In genomic region chr1:172778461-172779455, GRCh38 we compare ENCODE assay signal across 8 cellular contexts.
DNase-seq lines count a peak whose midpoint lies in the region; ATAC-seq, FAIRE-seq and TF ChIP-seq lines count a peak whose summit lies in the region.

No MANE protein-coding gene starts in this region.

- POLR2A ChIA-PET in GM12878 (lab: Charles Lee): interaction anchor here (1.0 kb wide), 1 partner anchor 40 kb away, joined by 5 read pairs; no protein-coding TSS in a partner anchor

- 28% methylated on average over 7 of the region's 7 CpGs for WGBS in GM12878 (ENCODE audit: insufficient coverage, insufficient replicate concordance, low lambda C conversion rate, missing lambda C conversion rate)

- H3K9me3 ChIP-seq in GM12878 (replicated peaks; ENCODE audit: control insufficient read depth, insufficient read depth, low read length): peaks cover 5% of the 10 kb centered on the region; the same call in 2 of the 3 replicates
- H3K9me3 ChIP-seq in upper lobe of right lung: no peaks in the 10 kb centered on the region

- no peak overlapping the region for H2AFZ ChIP-seq in GM12878 (ENCODE audit: control insufficient read depth, low read depth, low read length)

- H3K4me1 ChIP-seq in GM12878 (ENCODE audit: control insufficient read depth, insufficient read depth, low read length) (peaks cover 30% of the 10 kb centered on the region), upper lobe of right lung (no peaks in the 10 kb centered on the region)

- peak overlapping the region; percentile 46 for H3K4me2 ChIP-seq in GM12878 (ENCODE audit: control insufficient read depth, insufficient read depth)

- H3K27ac ChIP-seq in GM12878 (ENCODE audit: control insufficient read depth, insufficient read depth) (no peak overlapping the region), upper lobe of right lung (peak overlapping the region; percentile 25)

- CTCF ChIA-PET in GM12878 (lab: Yijun Ruan, JAX): interaction anchor here (0.7 to 3.9 kb wide), 14 partner anchors 8 to 434 kb away, joined by 3 to 38 read pairs (median 4); partner anchors contain the start of gene TNFSF4

- TF ChIP-seq CTCF in GM12878 (IDR thresholded peaks at IDR 0.05 in 2 of 3, conservative IDR thresholded peaks at IDR 0.05 in 1 of 3; ENCODE audit: control insufficient read depth in 2 of 3, extremely low read depth in 1 of 3, insufficient read depth in 1 of 3, low read depth in 3 of 3, low read length in 3 of 3) (peak; percentile 19 to 40 (median 28); a peak in 3 of 6 replicates), upper lobe of right lung (IDR thresholded peaks at IDR 0.05) (peak; percentile 19)

- H3K79me2 ChIP-seq in GM12878 (ENCODE audit: control insufficient read depth, insufficient read depth, low read length): no peaks in the 10 kb centered on the region

- H3K36me3 ChIP-seq in GM12878 (ENCODE audit: control insufficient read depth in 2 of 2, insufficient read depth in 2 of 2, low read length in 1 of 2) (no peaks in the 10 kb centered on the region), upper lobe of right lung (no peaks in the 10 kb centered on the region)

- H3K9ac ChIP-seq in GM12878 (ENCODE audit: control insufficient read depth, insufficient read depth, low read length): no peak overlapping the region

- in situ Hi-C loops in GM12878 (cut with MboI): no loop called here

- no peak for TF ChIP-seq POLR2A in GM12878 (IDR thresholded peaks at IDR 0.05; ENCODE audit: low read depth, low read length)

- intact Hi-C loops in GM12878 (cut with micrococcal nuclease; ENCODE audit: unreplicated experiment): no loop called here
- intact Hi-C loops in upper lobe of right lung (cut with DNase I): no loop called here

- peak; percentile 55 for TF ChIP-seq RAD21 in GM12878 (IDR thresholded peaks at IDR 0.05; ENCODE audit: insufficient read depth, low read depth, low read length)

- H3K27me3 ChIP-seq in GM12878 (replicated peaks in 1 of 2; ENCODE audit: control insufficient read depth in 2 of 2, insufficient read depth in 2 of 2, low read length in 1 of 2) (peaks cover 0 to 8% of the 10 kb centered on the region in 2 experiments; a peak in 3 of 4 replicates), upper lobe of right lung (no peaks in the 10 kb centered on the region)

- DNase-seq in stimulated activated CD4-positive, alpha-beta T cell treated with anti-CD3 and anti-CD28 coated beads, Interleukin-15, amount 100 ng/mL, for 24 hours: peak; percentile 14
- no peak for DNase-seq in stimulated activated CD4-positive, alpha-beta T cell treated with anti-CD3 and anti-CD28 coated beads, Interleukin-12 subunit alpha, Interleukin-12 subunit beta, amount 100 ng/mL, for 4 hours
- DNase-seq in GM12878 (ENCODE audit: low read depth, low spot score) (peak; percentile 23), upper lobe of right lung (no peak), ecto neural progenitor cell (ENCODE audit: low spot score) (no peak), RCC 7860 (ENCODE audit: low spot score) (no peak), glomerular visceral epithelial cell (ENCODE audit: extremely low spot score) (no peak)

- RAD21 ChIA-PET in GM12878 (lab: Charles Lee; ENCODE audit: unreplicated experiment): interaction anchor here (0.6 to 2.2 kb wide), 8 partner anchors 15 to 427 kb away, joined by 3 to 21 read pairs (median 4); no protein-coding TSS in a partner anchor

- no TSS peak for BruUV-seq in GM12878 (replicated peaks; lab: Mats Ljungman, UMichigan)

- ATAC-seq in HG03342 (IDR thresholded peaks at IDR 0.05; ENCODE audit: unreplicated experiment) (peak; percentile 82), GM12878 (peak; percentile 86), upper lobe of right lung (peak; percentile 21)

- FAIRE-seq in GM12878 (lab: Jason Lieb, UNC) (peak; percentile 79), RCC 7860 (lab: Jason Lieb, UNC) (no peak)

- no peak for TF ChIP-seq EP300 in GM12878 (IDR thresholded peaks at IDR 0.05; ENCODE audit: borderline replicate concordance in 1 of 2, control insufficient read depth in 1 of 2, low read depth in 2 of 2, low read length in 2 of 2)

- no peak overlapping the region for H3K4me3 ChIP-seq in GM12878
- no peak overlapping the region for H3K4me3 ChIP-seq in upper lobe of right lung

- SMC1A ChIA-PET in GM12878 (lab: Charles Lee; ENCODE audit: uncharacterized antibody, unreplicated experiment): interaction anchor here (0.8 to 4.6 kb wide), 16 partner anchors 8 to 427 kb away, joined by 3 to 39 read pairs (median 5); no protein-coding TSS in a partner anchor

- H4K20me1 ChIP-seq in GM12878 (ENCODE audit: control insufficient read depth, insufficient read depth): no peaks in the 10 kb centered on the region

TF ChIP-seq in GM12878, 131 proteins besides CTCF, POLR2A, EP300 and RAD21:
- TF ChIP-seq ZNF217 (IDR thresholded peaks at IDR 0.05) (0 out of 2 replicates have a peak, but pooled peaks have one; percentile 51), NR2C1 (IDR thresholded peaks at IDR 0.05) (no peak), POU2F2 (IDR thresholded peaks at IDR 0.05; ENCODE audit: borderline replicate concordance, low read depth, low read length) (0 out of 3 replicates have a peak, but pooled peaks have one; percentile 14), BHLHE40 (IDR thresholded peaks at IDR 0.05; ENCODE audit: borderline replicate concordance in 1 of 2, low read depth in 2 of 2, low read length in 1 of 2) (peak in 1 of 2 experiments; percentile 32; a peak in 2 of 4 replicates), HCFC1 (IDR thresholded peaks at IDR 0.05; ENCODE audit: low read length) (no peak), MEF2B (IDR thresholded peaks at IDR 0.05; ENCODE audit: partially characterized antibody, poor library complexity, severe bottlenecking) (peak; percentile 52), SMC3 (IDR thresholded peaks at IDR 0.05; ENCODE audit: borderline replicate concordance, low read length) (peak; percentile 46; the same call in 1 of the 2 replicates), JUNB (IDR thresholded peaks at IDR 0.05) (peak; percentile 53), RUNX3 (IDR thresholded peaks at IDR 0.05; ENCODE audit: low read length) (0 out of 2 replicates have a peak, but pooled peaks have one; percentile 21), ZBED1 (IDR thresholded peaks at IDR 0.05; ENCODE audit: borderline replicate concordance) (no peak), NFIC (IDR thresholded peaks at IDR 0.05; ENCODE audit: low read depth, low read length) (0 out of 2 replicates have a peak, but pooled peaks have one; percentile 17), MEF2A (IDR thresholded peaks at IDR 0.05; ENCODE audit: insufficient read depth, low read depth, low read length) (0 out of 2 replicates have a peak, but pooled peaks have one; percentile 40)
- TF ChIP-seq, protein P1, sequence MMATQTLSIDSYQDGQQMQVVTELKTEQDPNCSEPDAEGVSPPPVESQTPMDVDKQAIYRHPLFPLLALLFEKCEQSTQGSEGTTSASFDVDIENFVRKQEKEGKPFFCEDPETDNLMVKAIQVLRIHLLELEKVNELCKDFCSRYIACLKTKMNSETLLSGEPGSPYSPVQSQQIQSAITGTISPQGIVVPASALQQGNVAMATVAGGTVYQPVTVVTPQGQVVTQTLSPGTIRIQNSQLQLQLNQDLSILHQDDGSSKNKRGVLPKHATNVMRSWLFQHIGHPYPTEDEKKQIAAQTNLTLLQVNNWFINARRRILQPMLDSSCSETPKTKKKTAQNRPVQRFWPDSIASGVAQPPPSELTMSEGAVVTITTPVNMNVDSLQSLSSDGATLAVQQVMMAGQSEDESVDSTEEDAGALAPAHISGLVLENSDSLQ (IDR thresholded peaks at IDR 0.05): peak; percentile 41; the same call in 1 of the 2 replicates

Comparison
In these comparisons a context has a peak if more than half of its experiments do, and no peak if none do; other contexts are left out.
1. DNase-seq: peak in stimulated activated CD4-positive, alpha-beta T cell treated with anti-CD3 and anti-CD28 coated beads, Interleukin-15, amount 100 ng/mL, for 24 hours (single experiment) and GM12878 (single experiment); none in stimulated activated CD4-positive, alpha-beta T cell treated with anti-CD3 and anti-CD28 coated beads, Interleukin-12 subunit alpha, Interleukin-12 subunit beta, amount 100 ng/mL, for 4 hours (single experiment), upper lobe of right lung (single experiment), ecto neural progenitor cell (single experiment), RCC 7860 (single experiment) and glomerular visceral epithelial cell (single experiment).
2. ATAC-seq: peak in every context shown above with its lines; median percentile 86 in GM12878; 82 in HG03342; 21 in upper lobe of right lung.